In genomic region chr1:246609632-246610031, GRCh38 we compare ENCODE assay signal across 10 cellular contexts. TPM values are rescaled to one million over a fixed set of nuclear protein-coding genes. Genes with fewer than 3 reads are reported as not detected.
DNase-seq lines count a peak whose midpoint lies in the region; ATAC-seq and TF ChIP-seq lines count a peak whose summit lies in the region.
"Had no signal": no experiment of that assay in that cellular context is flagged by ENCODE, and none has a peak within 500 bp of the region (broad histone marks: within the 10 kb centered on the region; RNA-seq: fewer than 3 reads in every experiment).

No MANE protein-coding gene starts in this region.

- H3K4me1 Mint-ChIP-seq in T-helper 17 cell = peaks cover 33% of the 10 kb centered on the region

- peaks cover 3% of the 10 kb centered on the region for H3K36me3 Mint-ChIP-seq in T-helper 17 cell (ENCODE audit: low read depth)

- H3K27me3 ChIP-seq in heart left ventricle = no peaks in the 10 kb centered on the region
- no peaks in the 10 kb centered on the region for H3K27me3 ChIP-seq in right lobe of liver
- H3K27me3 ChIP-seq in upper lobe of right lung = no peaks in the 10 kb centered on the region
- H3K27me3 ChIP-seq: BE2C had no signal

- ATAC-seq in heart left ventricle (no peak), left ventricle myocardium superior (no peak), T-helper 17 cell (no peak), right lobe of liver (no peak), upper lobe of right lung (no peak), HG03159 (IDR thresholded peaks at IDR 0.05; ENCODE audit: unreplicated experiment) (no peak)

- H3K9me3 ChIP-seq in heart left ventricle (no peaks in the 10 kb centered on the region), T-helper 17 cell (ENCODE audit: control insufficient read depth, low read length, poor library complexity, severe bottlenecking) (no peaks in the 10 kb centered on the region), right lobe of liver (no peaks in the 10 kb centered on the region), upper lobe of right lung (no peaks in the 10 kb centered on the region)
- H3K9me3 ChIP-seq: BE2C had no signal

- peak overlapping the region; percentile 53 for H3K27ac Mint-ChIP-seq in T-helper 17 cell

- 89 to 94% (median 91%) methylated on average over 4 of the region's 4 CpGs for WGBS in heart left ventricle, 4 donors
- 71% methylated on average over 4 of the region's 4 CpGs for WGBS in right lobe of liver (ENCODE audit: insufficient coverage, low coverage, low lambda C conversion rate, missing lambda C conversion rate)

- H3K27me3 Mint-ChIP-seq in T-helper 17 cell = no peaks in the 10 kb centered on the region

- intact Hi-C loops in heart left ventricle (cut with DNase I) = loop anchor here in 6 of 10 donors (2.0 to 5.0 kb wide), 3 partner anchors 37 to 43 kb away; partner anchors contain the start of genes CNST (in 4 of the 6) and TFB2M (in 4 of the 6)
- intact Hi-C loops in left ventricle myocardium superior (cut with micrococcal nuclease) = no loop called here
- intact Hi-C loops in right lobe of liver (cut with DNase I) = no loop called here
- intact Hi-C loops in upper lobe of right lung (cut with DNase I) = no loop called here

- DNase-seq in heart left ventricle = no peak
- DNase-seq in left ventricle myocardium superior = no peak
- no peak for DNase-seq in T-helper 17 cell
- DNase-seq in right lobe of liver = no peak
- DNase-seq in upper lobe of right lung = no peak
- DNase-seq in NCI-H2196 (lab: John Stamatoyannopoulos, UW; ENCODE audit: unreplicated experiment) = no peak
- DNase-seq in DMS 273 (lab: John Stamatoyannopoulos, UW; ENCODE audit: unreplicated experiment) = no peak
- DNase-seq: BE2C, NCI-H1048 had no signal

- TF ChIP-seq POLR2A in heart left ventricle (IDR thresholded peaks at IDR 0.05) = no peak
- TF ChIP-seq POLR2A in right lobe of liver (IDR thresholded peaks at IDR 0.05) = no peak

- no peaks in the 10 kb centered on the region for H3K36me3 ChIP-seq in heart left ventricle
- H3K36me3 ChIP-seq in right lobe of liver = no peaks in the 10 kb centered on the region
- H3K36me3 ChIP-seq in upper lobe of right lung = no peaks in the 10 kb centered on the region
- H3K36me3 ChIP-seq: BE2C had no signal

- TF ChIP-seq CTCF in heart left ventricle (IDR thresholded peaks at IDR 0.05) (no peak), right lobe of liver (IDR thresholded peaks at IDR 0.05) (no peak), upper lobe of right lung (IDR thresholded peaks at IDR 0.05) (no peak)

- H3K27ac ChIP-seq in heart left ventricle (peak overlapping the region in 11 of 12 donors; percentile 50 to 80 (median 67)), right lobe of liver (peak overlapping the region; percentile 12 to 75 (median 53)), upper lobe of right lung (peak overlapping the region; percentile 39)

- H3K4me1 ChIP-seq in heart left ventricle (peaks cover 6 to 43% (median 23%) of the 10 kb centered on the region in 12 donors), right lobe of liver (peaks cover 0 to 7% (median 2%) of the 10 kb centered on the region in 4 donors), upper lobe of right lung (peaks cover 24% of the 10 kb centered on the region)
- H3K4me1 ChIP-seq: BE2C had no signal

- no peak overlapping the region for H3K4me3 Mint-ChIP-seq in T-helper 17 cell

- no peak overlapping the region for H3K4me3 ChIP-seq in heart left ventricle
- no peak overlapping the region for H3K4me3 ChIP-seq in right lobe of liver
- no peak overlapping the region for H3K4me3 ChIP-seq in upper lobe of right lung

RNA-seq across cellular contexts. Expression of gene CNST, which starts 43.4 kb away (rescaled TPM):
- 10 to 100 TPM; 14.0 to 23.9 (median 19.1) TPM for total RNA-seq in heart left ventricle
- 10 to 100 TPM in 1 of 2 donors, 1 to 10 TPM in 1; 3.9 to 11.9 TPM for polyA plus RNA-seq in heart left ventricle
- 20.2 TPM for total RNA-seq in left ventricle myocardium superior
- 10 to 100 TPM; 70.8 to 94.0 TPM for total RNA-seq in T-helper 17 cell
- total RNA-seq in right lobe of liver = 10 to 100 TPM in 5 of 6 experiments, 1 to 10 TPM in 1; 9.8 to 21.7 (median 14.6) TPM
- 29.8 TPM for total RNA-seq in upper lobe of right lung

RNA-seq across cellular contexts. Expression of gene TFB2M, which starts 43.6 kb away (rescaled TPM):
- total RNA-seq in heart left ventricle (10 to 100 TPM; 10.5 to 14.5 (median 12.8) TPM), left ventricle myocardium superior (17.4 TPM), T-helper 17 cell (10 to 100 TPM in 1 of 2 donors, 1 to 10 TPM in 1; 6.7 to 10.2 TPM), right lobe of liver (10 to 100 TPM; 13.1 to 24.8 (median 19.6) TPM), upper lobe of right lung (9.4 TPM)
- polyA plus RNA-seq in heart left ventricle = 10 to 100 TPM in 1 of 2 donors, 1 to 10 TPM in 1; 4.2 to 18.6 TPM

Comparison
In these comparisons a context has a peak if more than half of its experiments do, and no peak if none do; other contexts are left out.
1. intact Hi-C loops: an anchor here in heart left ventricle (2.0 to 5.0 kb wide); none called in left ventricle myocardium superior, right lobe of liver and upper lobe of right lung.